In genomic region chr13:33723772-33724435, GRCh38 we compare ENCODE assay signal across 8 cellular contexts.
A peak's percentile ranks its signal among the peaks of the same experiment; 100 is the strongest.
DNase-seq lines count a peak whose midpoint lies in the region; ATAC-seq and TF ChIP-seq lines count a peak whose summit lies in the region.

No MANE protein-coding gene starts in this region.

- in situ Hi-C loops in KBM-7 (cut with MboI; ENCODE audit: low pct_unique_long_range_greater_than_20kb, low sequenced_read_pairs), result no loop called here

- H3K27me3 ChIP-seq in DND-41 (ENCODE audit: insufficient read depth, low read length, poor library complexity), result no peaks in the 10 kb centered on the region
- H3K27me3 ChIP-seq in esophagus muscularis mucosa, result no peaks in the 10 kb centered on the region
- no peaks in the 10 kb centered on the region for H3K27me3 ChIP-seq in naive thymus-derived CD4-positive, alpha-beta T cell (ENCODE audit: control insufficient read depth in 2 of 2, insufficient read depth in 2 of 2, low read length in 2 of 2)

- H4K20me1 ChIP-seq in DND-41 (ENCODE audit: insufficient read depth, low read length), result no peaks in the 10 kb centered on the region

- H3K79me2 ChIP-seq in DND-41 (ENCODE audit: insufficient read depth, low read length), result no peaks in the 10 kb centered on the region

- no peak overlapping the region for H2AFZ ChIP-seq in DND-41 (ENCODE audit: low read depth, low read length)

- TF ChIP-seq EP300 in esophagus muscularis mucosa (IDR thresholded peaks at IDR 0.05), result no peak

- TF ChIP-seq CTCF in DND-41 (IDR thresholded peaks at IDR 0.05; ENCODE audit: borderline replicate concordance, extremely low read depth, low read length, poor library complexity, severe bottlenecking) (peak; percentile 68), esophagus muscularis mucosa (IDR thresholded peaks at IDR 0.05) (peak; percentile 71 to 83 (median 77))

- H3K9ac ChIP-seq in DND-41 (ENCODE audit: low read depth, low read length), result no peak overlapping the region

- ATAC-seq in DND-41 (ENCODE audit: insufficient read depth, low read depth), result peak; percentile 91
- ATAC-seq in GM21717 (IDR thresholded peaks at IDR 0.05; ENCODE audit: unreplicated experiment), result peak; percentile 69
- ATAC-seq in naive thymus-derived CD4-positive, alpha-beta T cell, result peak; percentile 93

- no peaks in the 10 kb centered on the region for H3K9me3 ChIP-seq in DND-41 (ENCODE audit: insufficient read depth, low read length, severe bottlenecking)
- no peaks in the 10 kb centered on the region for H3K9me3 ChIP-seq in esophagus muscularis mucosa
- no peaks in the 10 kb centered on the region for H3K9me3 ChIP-seq in naive thymus-derived CD4-positive, alpha-beta T cell (ENCODE audit: control insufficient read depth in 2 of 3, low read length in 3 of 3)

- POLR2A ChIA-PET in naive thymus-derived CD4-positive, alpha-beta T cell (lab: Charles Lee), result interaction anchor here (1.3 kb wide), 1 partner anchor 181 kb away, joined by 3 read pairs; no protein-coding TSS in a partner anchor

- H3K36me3 ChIP-seq in DND-41 (ENCODE audit: insufficient read depth, low read length), result no peaks in the 10 kb centered on the region
- H3K36me3 ChIP-seq in esophagus muscularis mucosa, result no peaks in the 10 kb centered on the region
- H3K36me3 ChIP-seq in naive thymus-derived CD4-positive, alpha-beta T cell (ENCODE audit: control insufficient read depth in 2 of 3, insufficient read depth in 3 of 3, low read length in 3 of 3), result no peaks in the 10 kb centered on the region

- peak overlapping the region in 5 of 10 donors; percentile 5 to 65 (median 26) for H3K4me3 Mint-ChIP-seq in naive thymus-derived CD4-positive, alpha-beta T cell

- H3K27ac Mint-ChIP-seq in naive thymus-derived CD4-positive, alpha-beta T cell, result peak overlapping the region in 4 of 9 donors; percentile 6 to 84 (median 27)

- intact Hi-C loops in esophagus muscularis mucosa (cut with DNase I), result loop anchor here (2.0 to 10.0 kb wide), 4 partner anchors 179 to 1137 kb away; partner anchors contain the start of gene PDS5B
- intact Hi-C loops in naive thymus-derived CD4-positive, alpha-beta T cell (cut with micrococcal nuclease), result loop anchor here (1.0 to 10.0 kb wide), 16 partner anchors 45 to 1456 kb away; partner anchors contain the start of genes RFC3 (in 2 of the 2), KL (in 1 of the 2), N4BP2L2 (in 1 of the 2) and PDS5B (in 1 of the 2)

- no peak for TF ChIP-seq POLR2A in esophagus muscularis mucosa (IDR thresholded peaks at IDR 0.05; ENCODE audit: low read depth)

- H3K4me2 ChIP-seq in DND-41 (ENCODE audit: insufficient read depth, low read length), result no peak overlapping the region

- 2% methylated on average over 4 of the region's 4 CpGs for WGBS in esophagus muscularis mucosa

- H3K4me1 ChIP-seq in DND-41 (ENCODE audit: insufficient read depth, low read length) (no peaks in the 10 kb centered on the region), esophagus muscularis mucosa (peaks cover 37 to 45% (median 42%) of the 10 kb centered on the region in 4 donors)
- peaks cover 0 to 14% of the 10 kb centered on the region in 2 donors for H3K4me1 ChIP-seq in naive thymus-derived CD4-positive, alpha-beta T cell (ENCODE audit: control insufficient read depth in 2 of 2, insufficient read depth in 2 of 2, low read length in 2 of 2)

- H3K27ac ChIP-seq in DND-41 (ENCODE audit: low read length) (no peak overlapping the region), esophagus muscularis mucosa (replicated peaks in 1 of 4) (peak overlapping the region; percentile 57 to 67 (median 62))
- no peak overlapping the region for H3K27ac ChIP-seq in naive thymus-derived CD4-positive, alpha-beta T cell (ENCODE audit: low read depth, low read length)

- H3K9me3 Mint-ChIP-seq in naive thymus-derived CD4-positive, alpha-beta T cell, result peaks cover 0 to 3% (median 0%) of the 10 kb centered on the region in 11 donors

- H3K27me3 Mint-ChIP-seq in naive thymus-derived CD4-positive, alpha-beta T cell, result no peaks in the 10 kb centered on the region

- H3K36me3 Mint-ChIP-seq in naive thymus-derived CD4-positive, alpha-beta T cell, result peaks cover 0 to 5% (median 0%) of the 10 kb centered on the region in 5 donors

- peak; percentile 60 for DNase-seq in DND-41
- peak; percentile 86 for DNase-seq in KBM-7
- DNase-seq in OCI-M2 (lab: John Stamatoyannopoulos, UW; ENCODE audit: unreplicated experiment), result peak; percentile 8
- DNase-seq in activated T-cell treated with anti-CD3 and anti-CD28 coated beads for 48 hours (ENCODE audit: low read depth), result peak; percentile 43
- DNase-seq in esophagus muscularis mucosa (ENCODE audit: extremely low spot score), result peak; percentile 94
- DNase-seq in naive thymus-derived CD4-positive, alpha-beta T cell, result peak in 8 of 9 donors; percentile 37 to 68 (median 58)
- peak; percentile 55 for DNase-seq in stimulated activated naive CD4-positive, alpha-beta T cell treated with Interleukin-2 at 50 U/mL for 16 hours (lab: John Stamatoyannopoulos, UW)

- H3K4me3 ChIP-seq in DND-41 (ENCODE audit: low read depth in 1 of 2, low read length in 2 of 2) (no peak overlapping the region), esophagus muscularis mucosa (no peak overlapping the region)
- no peak overlapping the region for H3K4me3 ChIP-seq in naive thymus-derived CD4-positive, alpha-beta T cell (ENCODE audit: low read length)

- CTCF ChIA-PET in naive thymus-derived CD4-positive, alpha-beta T cell (lab: Charles Lee), result interaction anchor here (0.7 to 3.4 kb wide), 5 partner anchors 11 to 1811 kb away, joined by 3 to 31 read pairs (median 4); no protein-coding TSS in a partner anchor

- H3K4me1 Mint-ChIP-seq in naive thymus-derived CD4-positive, alpha-beta T cell, result peaks cover 2 to 33% (median 20%) of the 10 kb centered on the region in 7 donors

Comparison
In these comparisons a context has a peak if more than half of its experiments do, and no peak if none do; other contexts are left out.
1. DNase-seq: peak in every context shown above with its lines; median percentile 94 in esophagus muscularis mucosa; 86 in KBM-7; 60 in DND-41; 58 in naive thymus-derived CD4-positive, alpha-beta T cell; 55 in stimulated activated naive CD4-positive, alpha-beta T cell treated with Interleukin-2 at 50 U/mL for 16 hours; 43 in activated T-cell treated with anti-CD3 and anti-CD28 coated beads for 48 hours; 8 in OCI-M2.
2. H3K27ac ChIP-seq: peak in esophagus muscularis mucosa (4 of 4); none in DND-41 (single experiment) and naive thymus-derived CD4-positive, alpha-beta T cell (single experiment).
3. Peak in every context shown above with its lines, with median percentiles within 50 percentile points of each other: ATAC-seq.